ENCODE assay signal across 24 cellular contexts in the genomic region with DNA sequence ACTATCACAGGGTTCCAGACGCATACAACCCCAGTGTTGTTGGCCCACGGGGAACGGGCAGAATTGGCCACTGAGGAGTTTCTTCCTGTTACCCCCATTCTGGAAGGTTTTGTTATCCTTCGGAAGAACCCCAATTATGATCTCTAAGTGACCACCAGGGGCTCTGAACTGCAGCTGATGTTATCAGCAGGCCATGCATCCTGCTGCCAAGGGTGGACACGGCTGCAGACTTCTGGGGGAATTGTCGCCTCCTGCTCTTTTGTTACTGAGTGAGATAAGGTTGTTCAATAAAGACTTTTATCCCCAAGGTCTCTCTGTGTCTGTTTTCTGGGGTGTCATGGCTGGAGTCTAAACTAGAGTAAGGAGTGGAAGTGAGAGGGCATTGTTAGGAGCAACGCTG. TPM values are rescaled to one million over a fixed set of nuclear protein-coding genes. Genes with fewer than 3 reads are reported as not detected.
DNase-seq lines count a peak whose midpoint lies in the region; ATAC-seq, FAIRE-seq and TF ChIP-seq lines count a peak whose summit lies in the region.
"Had no signal": no experiment of that assay in that cellular context is flagged by ENCODE, and none has a peak within 500 bp of the region (broad histone marks: within the 10 kb centered on the region; RNA-seq: fewer than 3 reads in every experiment).

No MANE protein-coding gene starts in this region.

- POLR2A ChIA-PET in MCF 10A (lab: Yijun Ruan, JAX) (no interaction called here), K562 (lab: Yijun Ruan, JAX) (interaction anchor here (0.7 kb wide), 1 partner anchor 9 kb away, joined by 3 read pairs; no protein-coding TSS in a partner anchor)

- H3K79me2 ChIP-seq in K562 (ENCODE audit: control insufficient read depth, insufficient read depth, low read length) = no peaks in the 10 kb centered on the region

- H3K9me3 Mint-ChIP-seq in MCF 10A (ENCODE audit: unreplicated experiment) = no peaks in the 10 kb centered on the region
- no peaks in the 10 kb centered on the region for H3K9me3 Mint-ChIP-seq in stimulated activated naive B cell treated with anti-CD40 and anti-IgM and Interleukin-4, amounts not matched to agents 10 μg/mL and 1 μg/mL and 100 μg/mL, for 72 hours
- H3K9me3 Mint-ChIP-seq: stimulated activated memory B cell treated with anti-CD40 and anti-IgM and Interleukin-4, amounts not matched to agents 10 μg/mL and 1 μg/mL and 100 μg/mL, for 72 hours had no signal

- BruUV-seq in MCF 10A (replicated peaks; lab: Mats Ljungman, UMichigan) = TSS peak; percentile 48
- BruUV-seq in K562 (replicated peaks; lab: Mats Ljungman, UMichigan) = TSS peak; percentile 36

- CTCF ChIA-PET in MCF 10A (lab: Yijun Ruan, JAX) (no interaction called here), K562 (lab: Yijun Ruan, JAX; ENCODE audit: low intra/inter-chr PET ratio) (no interaction called here)

- no peaks in the 10 kb centered on the region for H3K9me1 ChIP-seq in K562 (ENCODE audit: control insufficient read depth, insufficient read depth, low read length)

- TF ChIP-seq POLR2A in breast epithelium (IDR thresholded peaks at IDR 0.05) = no peak
- no peak for TF ChIP-seq POLR2A in K562 (conservative IDR thresholded peaks at IDR 0.05)

- no peak for FAIRE-seq in K562 (lab: Jason Lieb, UNC)
- FAIRE-seq: H54, kidney had no signal

- H3K4me3 ChIP-seq in breast epithelium (no peak overlapping the region), K562 (no peak overlapping the region), MG63 (no peak overlapping the region)
- H3K4me3 ChIP-seq: gastrocnemius medialis, lung, Peyer's patch, thoracic aorta had no signal

- TF ChIP-seq CTCF in MCF 10A (IDR thresholded peaks at IDR 0.05; ENCODE audit: unreplicated experiment) = no peak
- TF ChIP-seq CTCF in breast epithelium (IDR thresholded peaks at IDR 0.05) = no peak
- TF ChIP-seq CTCF in K562 (IDR thresholded peaks at IDR 0.05 in 2 of 3, conservative IDR thresholded peaks at IDR 0.05 in 1 of 3; ENCODE audit: insufficient read depth in 2 of 3, low read depth in 1 of 3, low read length in 3 of 3) = peak in 2 of 3 experiments; percentile 36 to 37; a peak in 2 of 6 replicates

- no peak for TF ChIP-seq RAD21 in K562 (CRISPR knock-in tag; conservative IDR thresholded peaks at IDR 0.05 in 1 of 2, IDR thresholded peaks at IDR 0.05 in 1 of 2)

- H3K9ac ChIP-seq in K562 (ENCODE audit: insufficient read depth in 1 of 2, low read depth in 2 of 2, low read length in 2 of 2) = no peak overlapping the region

- intact Hi-C loops in MCF 10A (cut with micrococcal nuclease) = no loop called here
- intact Hi-C loops in breast epithelium (cut with DNase I; ENCODE audit: low total_unique reads) = no loop called here
- intact Hi-C loops in K562 (cut with micrococcal nuclease) = no loop called here

- in situ Hi-C loops in K562 (cut with MboI) = no loop called here

- H3K36me3 ChIP-seq in breast epithelium (no peaks in the 10 kb centered on the region), K562 (ENCODE audit: control insufficient read depth, insufficient read depth, low read length) (peaks cover 58% of the 10 kb centered on the region), MG63 (peaks cover 61% of the 10 kb centered on the region)

- H3K9me3 ChIP-seq in breast epithelium = no peaks in the 10 kb centered on the region
- no peaks in the 10 kb centered on the region for H3K9me3 ChIP-seq in K562 (replicated peaks; ENCODE audit: control insufficient read depth, insufficient read depth, low read depth, low read length)
- H3K9me3 ChIP-seq in MG63 = no peaks in the 10 kb centered on the region
- H3K9me3 ChIP-seq: gastrocnemius medialis, Peyer's patch, thoracic aorta had no signal

- H3K4me2 ChIP-seq in K562 (ENCODE audit: insufficient read depth, low read length) = no peak overlapping the region

- H3K4me1 Mint-ChIP-seq in MCF 10A (ENCODE audit: insufficient read depth, unreplicated experiment) = no peaks in the 10 kb centered on the region
- H3K4me1 Mint-ChIP-seq in stimulated activated naive B cell treated with anti-CD40 and anti-IgM and Interleukin-4, amounts not matched to agents 10 μg/mL and 1 μg/mL and 100 μg/mL, for 72 hours = peaks cover 2 to 16% of the 10 kb centered on the region in 2 donors
- H3K4me1 Mint-ChIP-seq: activated CD8-positive, alpha-beta memory T cell treated with anti-CD3 and anti-CD28 coated beads, Interleukin-2, amount 10 ng/mL, durations not matched to agents 7 days and 5 days; stimulated activated memory B cell treated with anti-CD40 and anti-IgM and Interleukin-4, amounts not matched to agents 10 μg/mL and 1 μg/mL and 100 μg/mL, for 72 hours had no signal

- H3K27me3 ChIP-seq in breast epithelium (no peaks in the 10 kb centered on the region), K562 (ENCODE audit: control insufficient read depth in 2 of 2, insufficient read depth in 2 of 2, low read length in 2 of 2) (no peaks in the 10 kb centered on the region), MG63 (no peaks in the 10 kb centered on the region)
- H3K27me3 ChIP-seq: gastrocnemius medialis, Peyer's patch had no signal

- H3K4me3 Mint-ChIP-seq in MCF 10A (ENCODE audit: unreplicated experiment) = no peak overlapping the region
- no peak overlapping the region for H3K4me3 Mint-ChIP-seq in stimulated activated naive B cell treated with anti-CD40 and anti-IgM and Interleukin-4, amounts not matched to agents 10 μg/mL and 1 μg/mL and 100 μg/mL, for 72 hours
- H3K4me3 Mint-ChIP-seq: activated CD8-positive, alpha-beta memory T cell treated with anti-CD3 and anti-CD28 coated beads, Interleukin-2, amount 10 ng/mL, durations not matched to agents 7 days and 5 days; CD4-positive, CD25-positive, alpha-beta regulatory T cell; stimulated activated memory B cell treated with anti-CD40 and anti-IgM and Interleukin-4, amounts not matched to agents 10 μg/mL and 1 μg/mL and 100 μg/mL, for 72 hours had no signal

- 53% methylated on average over 6 of the region's 7 CpGs for WGBS in K562 (ENCODE audit: insufficient coverage, low coverage, missing lambda C conversion rate)

- peak; percentile 68 for ATAC-seq in K562
- ATAC-seq in stimulated activated naive B cell treated with anti-CD40 and anti-IgM and Interleukin-4, amounts not matched to agents 10 μg/mL and 1 μg/mL and 100 μg/mL, for 72 hours (replicated peaks) = no peak
- ATAC-seq: activated CD8-positive, alpha-beta memory T cell treated with anti-CD3 and anti-CD28 coated beads, Interleukin-2, amount 10 ng/mL, durations not matched to agents 7 days and 5 days; gastrocnemius medialis; sciatic nerve; stimulated activated memory B cell treated with anti-CD40 and anti-IgM and Interleukin-4, amounts not matched to agents 10 μg/mL and 1 μg/mL and 100 μg/mL, for 72 hours had no signal

- no peak overlapping the region for H3K27ac ChIP-seq in breast epithelium
- H3K27ac ChIP-seq in K562 (ENCODE audit: extremely low read depth, low read depth, low read length) = no peak overlapping the region
- H3K27ac ChIP-seq: gastrocnemius medialis, Peyer's patch, thoracic aorta had no signal

- H3K36me3 Mint-ChIP-seq in MCF 10A (ENCODE audit: insufficient read depth, unreplicated experiment) = peaks cover 57% of the 10 kb centered on the region
- peaks cover 43 to 50% of the 10 kb centered on the region in 2 donors for H3K36me3 Mint-ChIP-seq in stimulated activated naive B cell treated with anti-CD40 and anti-IgM and Interleukin-4, amounts not matched to agents 10 μg/mL and 1 μg/mL and 100 μg/mL, for 72 hours

- TF ChIP-seq EP300 in K562 (IDR thresholded peaks at IDR 0.05; ENCODE audit: low read length) = no peak

- H3K27me3 Mint-ChIP-seq in MCF 10A (ENCODE audit: insufficient read depth, unreplicated experiment) = no peaks in the 10 kb centered on the region
- H3K27me3 Mint-ChIP-seq in stimulated activated naive B cell treated with anti-CD40 and anti-IgM and Interleukin-4, amounts not matched to agents 10 μg/mL and 1 μg/mL and 100 μg/mL, for 72 hours = no peaks in the 10 kb centered on the region
- H3K27me3 Mint-ChIP-seq: activated CD8-positive, alpha-beta memory T cell treated with anti-CD3 and anti-CD28 coated beads, Interleukin-2, amount 10 ng/mL, durations not matched to agents 7 days and 5 days; CD4-positive, CD25-positive, alpha-beta regulatory T cell; stimulated activated memory B cell treated with anti-CD40 and anti-IgM and Interleukin-4, amounts not matched to agents 10 μg/mL and 1 μg/mL and 100 μg/mL, for 72 hours had no signal

- 0 out of 2 replicates have a peak, but pooled peaks cover 5% of the 10 kb centered on the region for H4K20me1 ChIP-seq in K562 (replicated peaks; ENCODE audit: control insufficient read depth, insufficient read depth, low read length)

- DNase-seq in MCF 10A (ENCODE audit: unreplicated experiment) (no peak), breast epithelium (ENCODE audit: low spot score in 2 of 2) (no peak), K562 (ENCODE audit: extremely low read depth in 1 of 4, low spot score in 3 of 4) (peak in 1 of 4 experiments; percentile 27), T1000 (lab: John Stamatoyannopoulos, UW) (no peak), MG63 (no peak)
- DNase-seq in stimulated activated naive B cell treated with anti-CD40 and anti-IgM and Interleukin-4, amounts not matched to agents 10 μg/mL and 1 μg/mL and 100 μg/mL, for 72 hours = no peak
- DNase-seq: ACHN; activated CD4-positive, CD25-positive, alpha-beta regulatory T cell treated with anti-CD3 and anti-CD28 coated beads, Interleukin-2, amount 50 U/mL, for 72 hours; activated CD8-positive, alpha-beta memory T cell treated with anti-CD3 and anti-CD28 coated beads, Interleukin-2, amount 10 ng/mL, durations not matched to agents 7 days and 5 days; CD4-positive, CD25-positive, alpha-beta regulatory T cell; dermis blood vessel endothelial cell; gastrocnemius medialis; kidney; NCI-H2227 treated with DMSO at 0.1 percent for 48 hours; Peyer's patch; T-helper 9 cell had no signal

- no peak overlapping the region for H2AFZ ChIP-seq in K562 (ENCODE audit: low read depth, low read length)

- no peaks in the 10 kb centered on the region for H3K4me1 ChIP-seq in breast epithelium
- peaks cover 0 to 3% of the 10 kb centered on the region in 2 experiments; a peak in 3 of 5 replicates for H3K4me1 ChIP-seq in K562 (replicated peaks in 1 of 2; ENCODE audit: control insufficient read depth in 2 of 2, insufficient read depth in 2 of 2, low read length in 2 of 2)

- no peak overlapping the region for H3K27ac Mint-ChIP-seq in MCF 10A (ENCODE audit: low read depth, unreplicated experiment)
- H3K27ac Mint-ChIP-seq in stimulated activated naive B cell treated with anti-CD40 and anti-IgM and Interleukin-4, amounts not matched to agents 10 μg/mL and 1 μg/mL and 100 μg/mL, for 72 hours = peak overlapping the region; percentile 56
- H3K27ac Mint-ChIP-seq: activated CD8-positive, alpha-beta memory T cell treated with anti-CD3 and anti-CD28 coated beads, Interleukin-2, amount 10 ng/mL, durations not matched to agents 7 days and 5 days; stimulated activated memory B cell treated with anti-CD40 and anti-IgM and Interleukin-4, amounts not matched to agents 10 μg/mL and 1 μg/mL and 100 μg/mL, for 72 hours had no signal

RNA-seq across cellular contexts. Expression of gene EIF4G1, which starts 5.7 kb away (rescaled TPM):
- total RNA-seq in MCF 10A (2022) (522 and 536 TPM in 2 replicates), breast epithelium (100 to 1,000 TPM; 168 to 202 (median 196) TPM), K562 (2014; rRNA removed) (299 and 324 TPM in 2 replicates), K562 (2014; rRNA removed; fragmentation: Illumina TruSeq; extraction: Trizol) (117 and 129 TPM in 2 replicates), K562 (2015; rRNA removed; fragmentation: Illumina TruSeq; extraction: Trizol) (141 and 154 TPM in 2 replicates), K562 (2021) (493 and 505 TPM in 2 replicates)
- 281 and 575 TPM in 2 replicates for total RNA-seq in K562 (2011; cell fraction: chromatin; rRNA removed; ENCODE audit: low replicate concordance)
- total RNA-seq in K562 (2011; cell fraction: nucleolus; rRNA removed) = 207 and 253 TPM in 2 replicates
- total RNA-seq in K562 (2011; cell fraction: nucleoplasm; rRNA removed) = 202 and 220 TPM in 2 replicates
- polyA plus RNA-seq in K562 (2011; rRNA removed) (155 and 197 TPM in 2 replicates), K562 (2014; fragmentation: Illumina TruSeq; extraction: Trizol) (343 and 378 TPM in 2 replicates), K562 (2014; fragmentation: Nextera tagmentation; extraction: Ambion mirVana) (1 to 10 TPM; 4.6 to 6.5 TPM), K562 (2014; rRNA removed) (216 and 241 TPM in 2 replicates)
- polyA plus RNA-seq in K562 (2011; cell fraction: cytosol; rRNA removed) = 158 and 307 TPM in 2 replicates
- polyA plus RNA-seq in K562 (2011; cell fraction: nucleus; rRNA removed) = 252 and 363 TPM in 2 replicates
- polyA plus RNA-seq in K562 (2012) = 182 and 302 TPM in 2 replicates
- 200 and 276 TPM in 2 replicates for polyA minus RNA-seq in K562 (2011; rRNA and poly(A)+ RNA removed)
- 226 and 260 TPM in 2 replicates for polyA minus RNA-seq in K562 (2011; cell fraction: cytosol; rRNA and poly(A)+ RNA removed)
- 82.8 and 104 TPM in 2 replicates for polyA minus RNA-seq in K562 (2011; cell fraction: nucleus; rRNA and poly(A)+ RNA removed)
- total RNA-seq in MG63 (2014; rRNA removed; shearing (Covaris generic); ENCODE audit: low replicate concordance) = 378 and 439 TPM in 2 replicates

RNA-seq across cellular contexts. Expression of gene PSMD2, which starts 9.7 kb away (rescaled TPM):
- total RNA-seq in MCF 10A (2022) (275 and 284 TPM in 2 replicates), breast epithelium (100 to 1,000 TPM; 201 to 275 (median 214) TPM), K562 (2014; rRNA removed) (484 and 524 TPM in 2 replicates), K562 (2014; rRNA removed; fragmentation: Illumina TruSeq; extraction: Trizol) (257 and 258 TPM in 2 replicates), K562 (2015; rRNA removed; fragmentation: Illumina TruSeq; extraction: Trizol) (297 and 320 TPM in 2 replicates), K562 (2021) (325 and 373 TPM in 2 replicates)
- total RNA-seq in K562 (2011; cell fraction: chromatin; rRNA removed; ENCODE audit: low replicate concordance) = 569 and 758 TPM in 2 replicates
- 352 and 373 TPM in 2 replicates for total RNA-seq in K562 (2011; cell fraction: nucleolus; rRNA removed)
- total RNA-seq in K562 (2011; cell fraction: nucleoplasm; rRNA removed) = 287 and 361 TPM in 2 replicates
- polyA plus RNA-seq in K562 (2011; rRNA removed) (283 and 295 TPM in 2 replicates), K562 (2014; fragmentation: Illumina TruSeq; extraction: Trizol) (313 and 341 TPM in 2 replicates), K562 (2014; fragmentation: Nextera tagmentation; extraction: Ambion mirVana) (100 to 1,000 TPM; 152 to 173 TPM), K562 (2014; rRNA removed) (221 and 276 TPM in 2 replicates)
- polyA plus RNA-seq in K562 (2011; cell fraction: cytosol; rRNA removed) = 315 and 469 TPM in 2 replicates
- polyA plus RNA-seq in K562 (2011; cell fraction: nucleus; rRNA removed) = 330 and 385 TPM in 2 replicates
- polyA plus RNA-seq in K562 (2012) = 320 and 409 TPM in 2 replicates
- polyA minus RNA-seq in K562 (2011; rRNA and poly(A)+ RNA removed) = 414 and 507 TPM in 2 replicates
- 275 and 325 TPM in 2 replicates for polyA minus RNA-seq in K562 (2011; cell fraction: cytosol; rRNA and poly(A)+ RNA removed)
- polyA minus RNA-seq in K562 (2011; cell fraction: nucleus; rRNA and poly(A)+ RNA removed) = 117 and 180 TPM in 2 replicates
- total RNA-seq in MG63 (2014; rRNA removed; shearing (Covaris generic); ENCODE audit: low replicate concordance) = 1,179 and 1,305 TPM in 2 replicates

RNA-seq across cellular contexts. Expression of gene FAM131A, which starts 28.7 kb away (rescaled TPM):
- total RNA-seq in MCF 10A (2022) (11.1 and 12.9 TPM in 2 replicates), breast epithelium (10 to 100 TPM; 18.7 to 32.4 (median 26.5) TPM), K562 (2014; rRNA removed) (11.1 and 12.9 TPM in 2 replicates), K562 (2014; rRNA removed; fragmentation: Illumina TruSeq; extraction: Trizol) (2.8 and 3.6 TPM in 2 replicates), K562 (2015; rRNA removed; fragmentation: Illumina TruSeq; extraction: Trizol) (4.3 and 5.3 TPM in 2 replicates), K562 (2021) (8.9 and 9.1 TPM in 2 replicates)
- total RNA-seq in K562 (2011; cell fraction: chromatin; rRNA removed; ENCODE audit: low replicate concordance) = 29.4 and 66.9 TPM in 2 replicates
- 33.2 and 33.8 TPM in 2 replicates for total RNA-seq in K562 (2011; cell fraction: nucleolus; rRNA removed)
- total RNA-seq in K562 (2011; cell fraction: nucleoplasm; rRNA removed) = 38.1 and 45.6 TPM in 2 replicates
- polyA plus RNA-seq in K562 (2011; rRNA removed) (11.0 and 11.7 TPM in 2 replicates), K562 (2014; fragmentation: Illumina TruSeq; extraction: Trizol) (3.8 and 5.1 TPM in 2 replicates), K562 (2014; fragmentation: Nextera tagmentation; extraction: Ambion mirVana) (1 to 10 TPM in 1 of 2 experiments, under 1 TPM in 1; 0.48 to 1.4 TPM), K562 (2014; rRNA removed) (9.4 and 9.8 TPM in 2 replicates)
- 16.4 and 28.8 TPM in 2 replicates for polyA plus RNA-seq in K562 (2011; cell fraction: cytosol; rRNA removed)
- 22.8 and 31.3 TPM in 2 replicates for polyA plus RNA-seq in K562 (2011; cell fraction: nucleus; rRNA removed)
- polyA plus RNA-seq in K562 (2012) = 7.3 and 11.6 TPM in 2 replicates
- 5.0 and 9.2 TPM in 2 replicates for polyA minus RNA-seq in K562 (2011; rRNA and poly(A)+ RNA removed)
- 5.5 and 12.1 TPM in 2 replicates for polyA minus RNA-seq in K562 (2011; cell fraction: cytosol; rRNA and poly(A)+ RNA removed)
- 5.3 and 8.0 TPM in 2 replicates for polyA minus RNA-seq in K562 (2011; cell fraction: nucleus; rRNA and poly(A)+ RNA removed)
- 4.8 and 8.8 TPM in 2 replicates for total RNA-seq in MG63 (2014; rRNA removed; shearing (Covaris generic); ENCODE audit: low replicate concordance)

RNA-seq across cellular contexts. Expression of gene ECE2, which starts 32.9 kb away (rescaled TPM):
- total RNA-seq in MCF 10A (2022) (not detected in 2 replicates), breast epithelium (not detected), K562 (2014; rRNA removed) (not detected in 2 replicates), K562 (2014; rRNA removed; fragmentation: Illumina TruSeq; extraction: Trizol) (not detected in 2 replicates), K562 (2015; rRNA removed; fragmentation: Illumina TruSeq; extraction: Trizol) (not detected in 2 replicates), K562 (2021) (not detected in 2 replicates)
- not detected in 2 replicates for total RNA-seq in K562 (2011; cell fraction: chromatin; rRNA removed; ENCODE audit: low replicate concordance)
- total RNA-seq in K562 (2011; cell fraction: nucleolus; rRNA removed) = not detected in 2 replicates
- total RNA-seq in K562 (2011; cell fraction: nucleoplasm; rRNA removed) = 0.15 TPM in 1 of 2 replicates, not detected in the other
- polyA plus RNA-seq in K562 (2011; rRNA removed) (not detected in 2 replicates), K562 (2014; fragmentation: Illumina TruSeq; extraction: Trizol) (not detected in 2 replicates), K562 (2014; fragmentation: Nextera tagmentation; extraction: Ambion mirVana) (not detected), K562 (2014; rRNA removed) (not detected in 2 replicates)
- polyA plus RNA-seq in K562 (2011; cell fraction: cytosol; rRNA removed) = 0.03 TPM in 1 of 2 replicates, not detected in the other
- polyA plus RNA-seq in K562 (2011; cell fraction: nucleus; rRNA removed) = 0.06 TPM in 1 of 2 replicates, not detected in the other
- not detected in 2 replicates for polyA plus RNA-seq in K562 (2012)
- polyA minus RNA-seq in K562 (2011; rRNA and poly(A)+ RNA removed) = not detected in 2 replicates
- polyA minus RNA-seq in K562 (2011; cell fraction: cytosol; rRNA and poly(A)+ RNA removed) = not detected in 2 replicates
- not detected in 2 replicates for polyA minus RNA-seq in K562 (2011; cell fraction: nucleus; rRNA and poly(A)+ RNA removed)
- total RNA-seq in MG63 (2014; rRNA removed; shearing (Covaris generic); ENCODE audit: low replicate concordance) = not detected in 2 replicates
- total RNA-seq: activated CD8-positive, alpha-beta memory T cell treated with anti-CD3 and anti-CD28 coated beads, Interleukin-2, amount 10 ng/mL, durations not matched to agents 7 days and 5 days; CD4-positive, CD25-positive, alpha-beta regulatory T cell; dermis blood vessel endothelial cell; gastrocnemius medialis; kidney; osteocyte; Peyer's patch; sciatic nerve; SK-MEL-5; thoracic aorta had no signal
- polyA plus RNA-seq: CD4-positive, CD25-positive, alpha-beta regulatory T cell; esophagus; lung had no signal

RNA-seq across cellular contexts. Expression of gene CAMK2N2, which starts 47.4 kb away (rescaled TPM):
- 6.1 TPM in 2 replicates for total RNA-seq in MCF 10A (2022)
- not detected for total RNA-seq in breast epithelium
- total RNA-seq in K562 (2011; cell fraction: chromatin; rRNA removed; ENCODE audit: low replicate concordance) = not detected in 2 replicates
- total RNA-seq in K562 (2011; cell fraction: nucleolus; rRNA removed) = not detected in 2 replicates
- not detected in 2 replicates for total RNA-seq in K562 (2011; cell fraction: nucleoplasm; rRNA removed)
- 0.12 TPM in 1 of 2 replicates, not detected in the other for total RNA-seq in K562 (2014; rRNA removed)
- total RNA-seq in K562 (2014; rRNA removed; fragmentation: Illumina TruSeq; extraction: Trizol) = not detected in 2 replicates
- total RNA-seq in K562 (2015; rRNA removed; fragmentation: Illumina TruSeq; extraction: Trizol) = not detected in 2 replicates
- 0.22 and 0.27 TPM in 2 replicates for total RNA-seq in K562 (2021)
- 0.05 and 0.08 TPM in 2 replicates for polyA plus RNA-seq in K562 (2011; rRNA removed)
- 0.10 and 0.18 TPM in 2 replicates for polyA plus RNA-seq in K562 (2011; cell fraction: cytosol; rRNA removed)
- 0.70 TPM in 1 of 2 replicates, not detected in the other for polyA plus RNA-seq in K562 (2011; cell fraction: nucleus; rRNA removed)
- polyA plus RNA-seq in K562 (2012) = 0.11 and 0.13 TPM in 2 replicates
- polyA plus RNA-seq in K562 (2014; fragmentation: Illumina TruSeq; extraction: Trizol) = 0.12 and 0.26 TPM in 2 replicates
- not detected for polyA plus RNA-seq in K562 (2014; fragmentation: Nextera tagmentation; extraction: Ambion mirVana)
- polyA plus RNA-seq in K562 (2014; rRNA removed) = 0.11 TPM in 1 of 2 replicates, not detected in the other
- polyA minus RNA-seq in K562 (2011; rRNA and poly(A)+ RNA removed) = 0.25 TPM in 1 of 2 replicates, not detected in the other
- not detected in 2 replicates for polyA minus RNA-seq in K562 (2011; cell fraction: cytosol; rRNA and poly(A)+ RNA removed)
- 0.27 TPM in 1 of 2 replicates, not detected in the other for polyA minus RNA-seq in K562 (2011; cell fraction: nucleus; rRNA and poly(A)+ RNA removed)
- not detected in 2 replicates for total RNA-seq in MG63 (2014; rRNA removed; shearing (Covaris generic); ENCODE audit: low replicate concordance)
- total RNA-seq: dermis blood vessel endothelial cell, gastrocnemius medialis, Peyer's patch, thoracic aorta had no signal
- polyA plus RNA-seq: CD4-positive, CD25-positive, alpha-beta regulatory T cell had no signal

Comparison
In these comparisons a context has a peak if more than half of its experiments do, and no peak if none do; other contexts are left out.
1. CTCF ChIP-seq: peak in K562 (2 of 3); none in MCF 10A (single experiment) and breast epithelium (0 of 3).